In the genomic region with DNA sequence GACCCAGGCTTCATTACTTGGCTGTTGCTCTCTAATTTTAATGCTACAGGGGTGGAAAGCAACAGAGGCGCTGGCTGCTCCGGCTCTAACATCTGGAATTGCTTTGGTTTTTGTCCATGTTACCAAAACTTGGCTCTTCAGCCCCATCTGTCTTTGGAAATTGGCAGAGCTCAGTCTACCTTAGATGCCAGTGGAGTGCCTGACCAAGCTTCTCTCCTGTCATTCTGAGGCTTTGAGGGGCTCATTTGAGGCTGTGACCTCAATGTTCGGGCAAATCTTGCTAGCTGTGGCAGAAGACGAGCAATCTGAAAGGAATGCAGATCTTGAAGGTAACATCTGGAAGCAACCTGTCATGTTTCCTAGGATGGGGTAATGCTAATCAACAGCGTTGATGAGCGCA, we compare ENCODE assay signal across 25 cellular contexts.
DNase-seq lines count a peak whose midpoint lies in the region; ATAC-seq, FAIRE-seq and TF ChIP-seq lines count a peak whose summit lies in the region.
"Had no signal": no experiment of that assay in that cellular context is flagged by ENCODE, and none has a peak within 500 bp of the region (broad histone marks: within the 10 kb centered on the region; RNA-seq: fewer than 3 reads in every experiment).

No MANE protein-coding gene starts in this region.

- H3K18ac ChIP-seq in H1 (ENCODE audit: extremely low read depth, low read length): no peak overlapping the region

- no peak overlapping the region for H2BK120ac ChIP-seq in H1 (replicated peaks; ENCODE audit: low read depth, low read length)

- DNase-seq in AG09319 (ENCODE audit: extremely low read depth, low read depth) (peak; percentile 8), GM23338 (ENCODE audit: low spot score) (no peak), H1 (ENCODE audit: low read depth in 1 of 2, low spot score in 2 of 2) (no peak), left lobe of liver (ENCODE audit: low spot score) (no peak), MG63 (no peak)
- no peak for DNase-seq in activated naive CD4-positive, alpha-beta T cell treated with anti-CD3 and anti-CD28 coated beads for 36 hours
- DNase-seq: activated CD4-positive, alpha-beta T cell treated with anti-CD3 and anti-CD28 coated beads for 1 hour; effector memory CD8-positive, alpha-beta T cell; foreskin melanocyte; GDM1; HCEC 1CT; kidney glomerular epithelial cell; NCI-H1436; NCI-H2171 treated with DMSO at 0.1 percent for 48 hours; NCI-H82; Peyer's patch; spleen; stimulated activated CD4-positive, alpha-beta T cell treated with anti-CD3 and anti-CD28 coated beads, Interleukin-4, amount 100 ng/mL, for 4 hours; T-helper 9 cell; upper lobe of right lung had no signal

- H3K9me3 ChIP-seq in H1 (ENCODE audit: insufficient read depth in 2 of 2, low read depth in 1 of 2, low read length in 1 of 2) (no peaks in the 10 kb centered on the region), MG63 (no peaks in the 10 kb centered on the region)
- H3K9me3 ChIP-seq: Peyer's patch, upper lobe of right lung had no signal

- no peaks in the 10 kb centered on the region for H3K27me3 ChIP-seq in GM23338 (ENCODE audit: insufficient read depth)
- no peaks in the 10 kb centered on the region for H3K27me3 ChIP-seq in H1 (replicated peaks in 1 of 4; ENCODE audit: control insufficient read depth in 3 of 4, extremely low read depth in 1 of 4, insufficient read depth in 3 of 4, low read length in 3 of 4)
- H3K27me3 ChIP-seq in MG63: no peaks in the 10 kb centered on the region
- H3K27me3 ChIP-seq: Peyer's patch, spleen, upper lobe of right lung had no signal

- no peak overlapping the region for H4K91ac ChIP-seq in H1 (replicated peaks; ENCODE audit: insufficient read length, low read length)

- no peak for TF ChIP-seq EP300 in H1 (IDR thresholded peaks at IDR 0.05; ENCODE audit: borderline replicate concordance in 1 of 2, low read depth in 2 of 2, low read length in 2 of 2)

- H2AK5ac ChIP-seq in H1 (ENCODE audit: low read depth, low read length): no peak overlapping the region

- no peak overlapping the region for H3K4me3 Mint-ChIP-seq in GM23338
- H3K4me3 Mint-ChIP-seq in activated naive CD4-positive, alpha-beta T cell treated with anti-CD3 and anti-CD28 coated beads for 36 hours: no peak overlapping the region
- H3K4me3 Mint-ChIP-seq: CD14-positive monocyte; effector memory CD8-positive, alpha-beta T cell; mesothelial cell of epicardium had no signal

- peak; percentile 39 to 47 for TF ChIP-seq RAD21 in H1 (IDR thresholded peaks at IDR 0.05 in 1 of 2, conservative IDR thresholded peaks at IDR 0.05 in 1 of 2; ENCODE audit: low read depth in 2 of 2, low read length in 2 of 2)

- peak; percentile 57 for TF ChIP-seq CTCF in AG09319 (IDR thresholded peaks at IDR 0.05; ENCODE audit: low read depth, low read length)
- peak; percentile 26 to 44 for TF ChIP-seq CTCF in GM23338 (conservative IDR thresholded peaks at IDR 0.05; ENCODE audit: low read depth in 2 of 2)
- TF ChIP-seq CTCF in H1 (IDR thresholded peaks at IDR 0.05; ENCODE audit: control extremely low read depth in 1 of 3, insufficient read depth in 1 of 3, low read depth in 1 of 3, low read length in 3 of 3): peak in 2 of 3 experiments; percentile 31 to 34; a peak in 2 of 4 replicates

- H3K27ac Mint-ChIP-seq in GM23338: no peak overlapping the region
- no peak overlapping the region for H3K27ac Mint-ChIP-seq in activated naive CD4-positive, alpha-beta T cell treated with anti-CD3 and anti-CD28 coated beads for 36 hours
- H3K27ac Mint-ChIP-seq: CD14-positive monocyte; effector memory CD8-positive, alpha-beta T cell; mesothelial cell of epicardium had no signal

- H3K23me2 ChIP-seq in H1 (ENCODE audit: low read depth, low read length): peaks cover 2% of the 10 kb centered on the region; the same call in 1 of the 2 replicates

- H3K4ac ChIP-seq in H1 (replicated peaks; ENCODE audit: insufficient read length, low read depth, low read length): no peak overlapping the region

- WGBS in H1 (ENCODE audit: extremely low coverage in 1 of 2, insufficient coverage in 1 of 2, insufficient read length in 1 of 2, insufficient replicate concordance in 2 of 2, low coverage in 1 of 2, low lambda C conversion rate in 2 of 2, missing lambda C conversion rate in 1 of 2), 2 experiments: 88% methylated on average over 6 of the region's 6 CpGs; no CpG with 5 or more reads in 1 of the 2 experiments

- no peak overlapping the region for H2BK20ac ChIP-seq in H1 (ENCODE audit: low read length)

- POLR2A ChIA-PET in H1 (lab: Charles Lee; ENCODE audit: partially characterized antibody): interaction anchor here (1.1 kb wide), 1 partner anchor 9 kb away, joined by 3 read pairs; no protein-coding TSS in a partner anchor

- H3K9me2 ChIP-seq in GM23338 (ENCODE audit: insufficient read depth): no peaks in the 10 kb centered on the region

- H4K20me1 ChIP-seq in GM23338 (replicated peaks; ENCODE audit: insufficient read depth) (peaks cover 21% of the 10 kb centered on the region; the same call in 1 of the 2 replicates), H1 (replicated peaks in 1 of 2; ENCODE audit: control insufficient read depth in 1 of 2, insufficient read depth in 2 of 2, low read length in 2 of 2) (peaks cover 3 to 4% of the 10 kb centered on the region in 2 experiments)

- H3K14ac ChIP-seq in H1 (ENCODE audit: insufficient read length): no peak overlapping the region

- H3K36me3 ChIP-seq in GM23338 (ENCODE audit: insufficient read depth) (no peaks in the 10 kb centered on the region), H1 (ENCODE audit: control insufficient read depth in 2 of 4, insufficient read depth in 4 of 4, low read length in 3 of 4) (no peaks in the 10 kb centered on the region), MG63 (no peaks in the 10 kb centered on the region)
- H3K36me3 ChIP-seq: Peyer's patch, spleen, upper lobe of right lung had no signal

- H2AFZ ChIP-seq in GM23338 (no peak overlapping the region), H1 (ENCODE audit: low read length) (no peak overlapping the region)

- ATAC-seq in GM23338 (no peak), left lobe of liver (peak; percentile 48), GM21447 (IDR thresholded peaks at IDR 0.05; ENCODE audit: unreplicated experiment) (no peak)
- ATAC-seq: effector memory CD8-positive, alpha-beta T cell; upper lobe of right lung had no signal

- peaks cover 4% of the 10 kb centered on the region for H3K27me3 Mint-ChIP-seq in GM23338 (ENCODE audit: insufficient read depth, low read depth, poor library complexity)
- no peaks in the 10 kb centered on the region for H3K27me3 Mint-ChIP-seq in activated naive CD4-positive, alpha-beta T cell treated with anti-CD3 and anti-CD28 coated beads for 36 hours (ENCODE audit: low read depth)
- H3K27me3 Mint-ChIP-seq: effector memory CD8-positive, alpha-beta T cell had no signal

- H4K8ac ChIP-seq in H1 (ENCODE audit: extremely low read depth, insufficient read depth, low read length): no peak overlapping the region

- H3K56ac ChIP-seq in H1 (replicated peaks; ENCODE audit: insufficient read length, low read depth, low read length): no peak overlapping the region

- TF ChIP-seq POLR2A in H1 (IDR thresholded peaks at IDR 0.05; ENCODE audit: control extremely low read depth in 1 of 2, low read depth in 2 of 2, low read length in 2 of 2): no peak

- H2BK12ac ChIP-seq in H1 (ENCODE audit: low read depth, low read length): no peak overlapping the region

- no peak overlapping the region for H3K27ac ChIP-seq in GM23338 (ENCODE audit: low read depth)
- H3K27ac ChIP-seq in H1 (ENCODE audit: low read depth, low read length): no peak overlapping the region
- H3K27ac ChIP-seq: Peyer's patch, SK-N-MC, spleen, upper lobe of right lung had no signal

- H3K4me1 ChIP-seq in GM23338 (ENCODE audit: insufficient read depth) (no peaks in the 10 kb centered on the region), H1 (replicated peaks in 1 of 4; ENCODE audit: control insufficient read depth in 3 of 4, insufficient read depth in 4 of 4, low read length in 3 of 4) (peaks cover 0 to under 1% (median 0%) of the 10 kb centered on the region in 4 experiments; a peak in 1 of 7 replicates)
- H3K4me1 ChIP-seq: Peyer's patch, spleen, upper lobe of right lung had no signal

- no peak overlapping the region for H2BK5ac ChIP-seq in H1 (ENCODE audit: low read depth, low read length)

- H2BK15ac ChIP-seq in H1 (ENCODE audit: low read length): no peak overlapping the region

- 0 out of 2 replicates have a peak, but pooled peaks cover 2% of the 10 kb centered on the region for H3K79me1 ChIP-seq in H1 (ENCODE audit: low read depth, low read length)

- no peak overlapping the region for H3K9ac ChIP-seq in H1 (replicated peaks in 1 of 4; ENCODE audit: extremely low read depth in 1 of 4, low read depth in 3 of 4, low read length in 3 of 4)

- peaks cover 3% of the 10 kb centered on the region; the same call in 2 of the 3 replicates for H3K9me3 Mint-ChIP-seq in GM23338
- no peaks in the 10 kb centered on the region for H3K9me3 Mint-ChIP-seq in activated naive CD4-positive, alpha-beta T cell treated with anti-CD3 and anti-CD28 coated beads for 36 hours

- H3K4me3 ChIP-seq in GM23338: no peak overlapping the region
- no peak overlapping the region for H3K4me3 ChIP-seq in H1 (ENCODE audit: extremely low read depth in 1 of 4, insufficient read depth in 2 of 4, low read depth in 3 of 4, low read length in 4 of 4)
- no peak overlapping the region for H3K4me3 ChIP-seq in MG63
- H3K4me3 ChIP-seq: Peyer's patch, SK-N-MC, spleen, upper lobe of right lung had no signal

- H3F3A ChIP-seq in GM23338 (replicated peaks; ENCODE audit: low read depth): no peaks in the 10 kb centered on the region

- no peak for FAIRE-seq in H1 (lab: Jason Lieb, UNC)
- FAIRE-seq: GM12891 had no signal

- peaks cover 3% of the 10 kb centered on the region; the same call in 1 of the 3 replicates for H3K36me3 Mint-ChIP-seq in GM23338 (ENCODE audit: low read depth)
- H3K36me3 Mint-ChIP-seq in activated naive CD4-positive, alpha-beta T cell treated with anti-CD3 and anti-CD28 coated beads for 36 hours (ENCODE audit: low read depth): no peaks in the 10 kb centered on the region
- H3K36me3 Mint-ChIP-seq: CD14-positive monocyte, mesothelial cell of epicardium had no signal

- no peak overlapping the region for H3K23ac ChIP-seq in H1 (ENCODE audit: insufficient read length)

- peaks cover 6% of the 10 kb centered on the region; the same call in 1 of the 3 replicates for H3K4me1 Mint-ChIP-seq in GM23338
- H3K4me1 Mint-ChIP-seq in activated naive CD4-positive, alpha-beta T cell treated with anti-CD3 and anti-CD28 coated beads for 36 hours (ENCODE audit: low read depth): no peaks in the 10 kb centered on the region
- H3K4me1 Mint-ChIP-seq: CD14-positive monocyte, mesothelial cell of epicardium had no signal

- H3K79me2 ChIP-seq in GM23338 (replicated peaks; ENCODE audit: insufficient read depth) (peaks cover 11% of the 10 kb centered on the region), H1 (ENCODE audit: control insufficient read depth in 1 of 2, insufficient read depth in 2 of 2, low read length in 2 of 2) (0 out of 4 replicates have a peak, but pooled peaks cover 0 to 3% of the 10 kb centered on the region in 2 experiments)

- intact Hi-C loops in activated naive CD4-positive, alpha-beta T cell treated with anti-CD3 and anti-CD28 coated beads for 36 hours (cut with micrococcal nuclease): no loop called here

- H3K4me2 ChIP-seq in GM23338: no peak overlapping the region
- no peak overlapping the region for H3K4me2 ChIP-seq in H1 (ENCODE audit: insufficient read depth in 1 of 2, low read depth in 2 of 2, low read length in 2 of 2)

- CTCF ChIA-PET in H1 (lab: Charles Lee; ENCODE audit: partially characterized antibody): interaction anchor here (0.6 to 2.3 kb wide), 12 partner anchors 8 to 193 kb away, joined by 3 to 8 read pairs (median 4); no protein-coding TSS in a partner anchor
- CTCF ChIA-PET in activated naive CD4-positive, alpha-beta T cell treated with anti-CD3 and anti-CD28 coated beads for 36 hours (lab: Charles Lee): no interaction called here

- no peak overlapping the region for H4K5ac ChIP-seq in H1 (ENCODE audit: insufficient read length, low read depth, low read length)
